Comparison of ENCODE assay signal across 28 cellular contexts in the genomic region with DNA sequence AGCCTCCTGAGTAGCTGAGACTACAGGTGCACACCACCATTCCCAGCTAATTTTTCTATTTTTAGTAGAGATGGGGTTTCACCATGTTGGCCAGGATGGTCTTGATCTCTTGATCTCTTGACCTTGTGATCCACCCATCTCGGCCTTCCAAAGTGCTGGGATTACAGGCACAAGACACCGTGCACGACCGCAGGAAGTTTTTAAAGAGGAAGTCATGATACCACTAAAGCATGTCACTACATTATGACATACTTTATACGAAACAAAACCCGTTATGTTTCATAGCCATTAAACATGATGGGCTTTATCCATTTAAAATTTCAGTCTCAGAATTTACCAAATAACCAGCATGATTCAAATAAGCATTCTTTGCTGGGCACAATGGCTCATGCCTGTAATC.
"Had no signal": no experiment of that assay in that cellular context is flagged by ENCODE, and none has a peak within 500 bp of the region (broad histone marks: within the 10 kb centered on the region; RNA-seq: fewer than 3 reads in every experiment).

No MANE protein-coding gene starts in this region.

- H3K4me1 Mint-ChIP-seq: mesothelial cell of epicardium, nephron progenitor cell, neural progenitor cell had no signal

- H3K4me3 ChIP-seq: left lung, lower lobe of right lung, neural progenitor cell, ovary, right atrium auricular region, right lobe of liver, stomach, testis, thyroid gland, transverse colon, upper lobe of left lung had no signal

- H3K4me1 ChIP-seq: lower lobe of right lung, neural progenitor cell, right atrium auricular region, right lobe of liver, stomach, testis, thyroid gland, transverse colon had no signal

- H3K9me3 ChIP-seq: left lung, lower lobe of right lung, ovary, right atrium auricular region, right lobe of liver, stomach, testis, thyroid gland, transverse colon, upper lobe of left lung had no signal

- H3K27me3 Mint-ChIP-seq: naive B cell; progenitor cell of endocrine pancreas; stimulated activated naive B cell treated with anti-CD40 and anti-IgM and Interleukin-4, amounts not matched to agents 10 μg/mL and 1 μg/mL and 100 μg/mL, for 72 hours had no signal

- H3K27ac Mint-ChIP-seq: mesothelial cell of epicardium; naive B cell; natural killer cell; neural progenitor cell; progenitor cell of endocrine pancreas; stimulated activated naive B cell treated with anti-CD40 and anti-IgM and Interleukin-4, amounts not matched to agents 10 μg/mL and 1 μg/mL and 100 μg/mL, for 72 hours had no signal

- H3K9me3 Mint-ChIP-seq: immature natural killer cell, natural killer cell had no signal

- H3K36me3 Mint-ChIP-seq: natural killer cell had no signal

- H3K4me3 Mint-ChIP-seq: immature natural killer cell; mesothelial cell of epicardium; naive B cell; natural killer cell; nephron progenitor cell; neural progenitor cell; stimulated activated naive B cell treated with anti-CD40 and anti-IgM and Interleukin-4, amounts not matched to agents 10 μg/mL and 1 μg/mL and 100 μg/mL, for 72 hours had no signal

- H3K36me3 ChIP-seq: left lung, lower lobe of right lung, neural progenitor cell, ovary, right atrium auricular region, right lobe of liver, thyroid gland, transverse colon, upper lobe of left lung had no signal

- ATAC-seq: left colon; left lung; natural killer cell; right lobe of liver; stimulated activated naive B cell treated with anti-CD40 and anti-IgM and Interleukin-4, amounts not matched to agents 10 μg/mL and 1 μg/mL and 100 μg/mL, for 72 hours; stimulated activated naive CD8-positive, alpha-beta T cell treated with anti-CD3 and anti-CD28 coated beads, Interleukin-15, Interleukin-2, amounts not matched to agents 100 U/mL and 50 U/mL, for 24 hours had no signal

- DNase-seq: hippocampal formation; immature natural killer cell; kidney; left colon; left lung; lower lobe of right lung; mammary epithelial cell; mesendoderm; naive B cell; natural killer cell; nephron progenitor cell; ovary; right lobe of liver; stimulated activated CD4-positive, alpha-beta T cell treated with anti-CD3 and anti-CD28 coated beads, Interleukin-12 subunit alpha, Interleukin-12 subunit beta, amount 100 ng/mL, for 4 hours; stimulated activated CD4-positive, alpha-beta T cell treated with anti-CD3 and anti-CD28 coated beads, Interleukin-15, amount 100 ng/mL, for 24 hours; stimulated activated CD4-positive, alpha-beta T cell treated with anti-CD3 and anti-CD28 coated beads, Interleukin-2, amount 100 ng/mL, for 24 hours; stimulated activated CD4-positive, alpha-beta T cell treated with anti-CD3 and anti-CD28 coated beads, Interleukin-4, amount 100 ng/mL, for 1 hour; stimulated activated naive B cell treated with anti-CD40 and anti-IgM and Interleukin-4, amounts not matched to agents 10 μg/mL and 1 μg/mL and 100 μg/mL, for 72 hours; stimulated activated naive CD8-positive, alpha-beta T cell treated with anti-CD3 and anti-CD28 coated beads, Interleukin-15, Interleukin-2, amounts not matched to agents 100 U/mL and 50 U/mL, for 24 hours; stomach; testis; thyroid gland; transverse colon; upper lobe of left lung had no signal

- H3K27me3 ChIP-seq: left lung, neural progenitor cell, ovary, right atrium auricular region, right lobe of liver, stomach, testis, thyroid gland, transverse colon, upper lobe of left lung had no signal

- H3K27ac ChIP-seq: lower lobe of right lung, neural progenitor cell, ovary, right atrium auricular region, right lobe of liver, stomach, testis, thyroid gland, transverse colon, upper lobe of left lung had no signal
